9 cellular contexts compared by ENCODE assay signal in the genomic region with DNA sequence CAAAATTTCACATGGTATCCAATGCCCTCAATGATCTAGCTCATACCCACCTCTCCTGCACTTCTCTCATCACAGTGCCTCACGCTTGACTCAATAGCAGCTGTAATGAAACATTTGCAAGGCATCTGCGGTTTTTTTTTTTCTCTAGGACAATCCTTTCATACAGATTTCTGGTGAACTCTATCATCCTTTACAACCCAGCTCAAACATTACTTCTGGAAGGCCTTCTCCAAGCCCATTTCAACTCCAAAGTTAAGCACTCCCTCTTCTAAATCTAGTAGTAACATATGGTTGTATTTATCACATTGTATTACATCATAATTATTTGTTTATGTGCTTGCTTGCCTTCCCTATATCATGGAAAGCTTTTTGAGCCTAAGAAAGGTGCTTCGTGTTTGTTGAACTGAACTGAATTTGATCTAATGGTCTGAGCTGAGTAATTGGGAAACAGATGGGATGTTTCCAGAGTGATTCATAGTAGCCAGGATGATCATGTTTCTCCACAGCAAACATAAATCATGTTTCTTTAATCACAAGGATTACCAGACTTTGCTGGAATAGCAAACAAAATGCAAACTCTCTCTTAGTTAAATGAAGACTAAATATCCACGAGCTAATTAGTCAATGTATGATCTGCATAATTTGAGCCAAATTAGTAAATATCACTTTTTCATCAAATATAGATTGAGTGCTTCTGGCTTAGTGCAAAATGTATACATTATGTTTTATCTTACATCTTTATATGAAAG. TPM values are rescaled to one million over a fixed set of nuclear protein-coding genes. Genes with fewer than 3 reads are reported as not detected.
DNase-seq lines count a peak whose midpoint lies in the region; ATAC-seq, FAIRE-seq and TF ChIP-seq lines count a peak whose summit lies in the region.
"Had no signal": no experiment of that assay in that cellular context is flagged by ENCODE, and none has a peak within 500 bp of the region (broad histone marks: within the 10 kb centered on the region; RNA-seq: fewer than 3 reads in every experiment).

No MANE protein-coding gene starts in this region.

- DNase-seq in HFF-Myc (ENCODE audit: extremely low read depth, low read depth) (peak; percentile 97), NCI-H82 (lab: John Stamatoyannopoulos, UW) (peak; percentile 84), endothelial cell of umbilical vein (ENCODE audit: low read depth, low spot score) (peak; percentile 93), HUDEP-2 (lab: John Stamatoyannopoulos, UW; ENCODE audit: unreplicated experiment in 76 of 76) (no peak)
- DNase-seq in activated T-cell treated with anti-CD3 and anti-CD28 coated beads, Interleukin-2, amount 50 U/mL, for 24 hours = no peak

- no peak for TF ChIP-seq POLR2A in endothelial cell of umbilical vein (IDR thresholded peaks at IDR 0.05; ENCODE audit: low read depth, low read length)

- no peak for TF ChIP-seq CTCF in HFF-Myc (IDR thresholded peaks at IDR 0.05; ENCODE audit: low read depth, low read length, missing control alignments)
- TF ChIP-seq CTCF in endothelial cell of umbilical vein (IDR thresholded peaks at IDR 0.05; ENCODE audit: extremely low read depth in 1 of 2, insufficient read depth in 1 of 2, low read depth in 1 of 2, low read length in 2 of 2) = no peak

- H3K27me3 ChIP-seq in endothelial cell of umbilical vein (ENCODE audit: control insufficient read depth in 2 of 2, insufficient read depth in 2 of 2, low read length in 2 of 2) (no peaks in the 10 kb centered on the region), skeletal muscle satellite cell (ENCODE audit: control insufficient read depth, insufficient read depth, low read length) (no peaks in the 10 kb centered on the region)

- intact Hi-C loops in endothelial cell of umbilical vein (cut with micrococcal nuclease) = no loop called here

- BruUV-seq in endothelial cell of umbilical vein (replicated peaks; lab: Mats Ljungman, UMichigan) = no TSS peak

- H3K9me3 Mint-ChIP-seq in activated T-cell treated with anti-CD3 and anti-CD28 coated beads, Interleukin-2, amount 50 U/mL, for 24 hours = no peaks in the 10 kb centered on the region

- no peaks in the 10 kb centered on the region for H3K79me2 ChIP-seq in endothelial cell of umbilical vein (ENCODE audit: control insufficient read depth, insufficient read depth, low read length)

- peak; percentile 80 for FAIRE-seq in endothelial cell of umbilical vein (lab: Jason Lieb, UNC)
- FAIRE-seq: frontal cortex had no signal

- peak overlapping the region; percentile 80 for H3K27ac ChIP-seq in endothelial cell of umbilical vein (ENCODE audit: insufficient read depth, low read depth, low read length)

- peaks cover 2% of the 10 kb centered on the region for H3K9me1 ChIP-seq in endothelial cell of umbilical vein (replicated peaks; ENCODE audit: control insufficient read depth, extremely low read depth, insufficient read depth, low read length)

- H3K36me3 ChIP-seq in endothelial cell of umbilical vein (ENCODE audit: control insufficient read depth in 2 of 2, extremely low read depth in 1 of 2, insufficient read depth in 2 of 2, low read length in 2 of 2) = no peaks in the 10 kb centered on the region
- no peaks in the 10 kb centered on the region for H3K36me3 ChIP-seq in skeletal muscle satellite cell (ENCODE audit: insufficient read depth, low read length)

- H3K4me1 Mint-ChIP-seq in activated T-cell treated with anti-CD3 and anti-CD28 coated beads, Interleukin-2, amount 50 U/mL, for 24 hours (ENCODE audit: low read depth) = no peaks in the 10 kb centered on the region

- CTCF ChIA-PET in endothelial cell of umbilical vein (lab: Charles Lee) = interaction anchor here (0.9 to 3.8 kb wide), 10 partner anchors 8 to 1118 kb away, joined by 3 to 40 read pairs (median 4); partner anchors contain the start of gene CFL2

- H3K4me3 ChIP-seq in HFF-Myc (replicated peaks; ENCODE audit: low read depth, low read length) (no peak overlapping the region), endothelial cell of umbilical vein (replicated peaks in 1 of 3; ENCODE audit: insufficient read depth in 1 of 3, low read depth in 1 of 3, low read length in 3 of 3) (no peak overlapping the region), skeletal muscle satellite cell (ENCODE audit: low read length) (peak overlapping the region; percentile 52)

- peak overlapping the region; percentile 19 for H3K9ac ChIP-seq in endothelial cell of umbilical vein (replicated peaks; ENCODE audit: extremely low read depth, insufficient read depth, low read length)
- peak overlapping the region; percentile 61 for H3K9ac ChIP-seq in skeletal muscle satellite cell (ENCODE audit: low read depth, low read length)

- no peaks in the 10 kb centered on the region for H3K27me3 Mint-ChIP-seq in activated T-cell treated with anti-CD3 and anti-CD28 coated beads, Interleukin-2, amount 50 U/mL, for 24 hours

- dilution Hi-C loops in endothelial cell of umbilical vein (cut with MboI; ENCODE audit: extremely low pct_ligation_motif_present, low sequenced_read_pairs) = no loop called here

- POLR2A ChIA-PET in endothelial cell of umbilical vein (lab: Charles Lee) = interaction anchor here (0.9 to 1.0 kb wide), 2 partner anchors 15 to 81 kb away, joined by 3 to 10 read pairs; partner anchors contain the start of gene CFL2

- ATAC-seq in HG03280 (IDR thresholded peaks at IDR 0.05; ENCODE audit: unreplicated experiment) (no peak), GM21717 (IDR thresholded peaks at IDR 0.05; ENCODE audit: unreplicated experiment) (no peak)

- no peak overlapping the region for H3K4me3 Mint-ChIP-seq in activated T-cell treated with anti-CD3 and anti-CD28 coated beads, Interleukin-2, amount 50 U/mL, for 24 hours

- no peak overlapping the region for H3K27ac Mint-ChIP-seq in activated T-cell treated with anti-CD3 and anti-CD28 coated beads, Interleukin-2, amount 50 U/mL, for 24 hours

- peak overlapping the region; percentile 84 for H2AFZ ChIP-seq in endothelial cell of umbilical vein (ENCODE audit: low read depth, low read length)

- peaks cover 19% of the 10 kb centered on the region for H3K4me1 ChIP-seq in endothelial cell of umbilical vein (ENCODE audit: control insufficient read depth, extremely low read depth, insufficient read depth, low read length)
- H3K4me1 ChIP-seq in skeletal muscle satellite cell (ENCODE audit: control insufficient read depth, insufficient read depth, low read length) = peaks cover 20% of the 10 kb centered on the region

- H3K4me2 ChIP-seq in endothelial cell of umbilical vein (ENCODE audit: insufficient read depth, low read length) (peak overlapping the region; percentile 71), skeletal muscle satellite cell (ENCODE audit: low read length) (peak overlapping the region; percentile 78)

- H3K9me3 ChIP-seq in endothelial cell of umbilical vein (replicated peaks; ENCODE audit: control insufficient read depth, insufficient read depth, low read length) = no peaks in the 10 kb centered on the region
- no peaks in the 10 kb centered on the region for H3K9me3 ChIP-seq in skeletal muscle satellite cell (replicated peaks; ENCODE audit: low read length)

- no peaks in the 10 kb centered on the region for H4K20me1 ChIP-seq in endothelial cell of umbilical vein (replicated peaks; ENCODE audit: control insufficient read depth, extremely low read depth, insufficient read depth, low read length)

- H3K36me3 Mint-ChIP-seq in activated T-cell treated with anti-CD3 and anti-CD28 coated beads, Interleukin-2, amount 50 U/mL, for 24 hours (ENCODE audit: low read depth) = no peaks in the 10 kb centered on the region

TF ChIP-seq in endothelial cell of umbilical vein, 7 proteins besides CTCF, POLR2A, EP300 and RAD21:
- TF ChIP-seq JUN (IDR thresholded peaks at IDR 0.05; ENCODE audit: borderline replicate concordance, insufficient read depth, insufficient read length, low read depth) (peak; percentile 89), EZH2 (IDR thresholded peaks at IDR 0.05; ENCODE audit: borderline replicate concordance, low read depth, low read length, severe bottlenecking) (no peak), GATA2 (IDR thresholded peaks at IDR 0.05; ENCODE audit: insufficient read depth, insufficient read length, low read depth, low read length) (peak; percentile 12), FOS (IDR thresholded peaks at IDR 0.05; ENCODE audit: borderline replicate concordance, insufficient read depth, low read length) (peak; percentile 79)
- TF ChIP-seq, protein P1, sequence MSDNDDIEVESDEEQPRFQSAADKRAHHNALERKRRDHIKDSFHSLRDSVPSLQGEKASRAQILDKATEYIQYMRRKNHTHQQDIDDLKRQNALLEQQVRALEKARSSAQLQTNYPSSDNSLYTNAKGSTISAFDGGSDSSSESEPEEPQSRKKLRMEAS (IDR thresholded peaks at IDR 0.05; ENCODE audit: insufficient read depth, insufficient read length) = no peak

RNA-seq across cellular contexts. Expression of gene CFL2, which starts 14.3 kb away (rescaled TPM):
- total RNA-seq in endothelial cell of umbilical vein = 91.9 and 98.1 TPM in 2 replicates
- polyA plus RNA-seq in endothelial cell of umbilical vein = 34.4 and 42.8 TPM in 2 replicates
- 43.5 and 47.4 TPM in 2 replicates for polyA plus RNA-seq in endothelial cell of umbilical vein (2011; cell fraction: cytosol; rRNA removed)
- polyA plus RNA-seq in endothelial cell of umbilical vein (2011; cell fraction: nucleus; rRNA removed) = 25.4 and 33.5 TPM in 2 replicates
- 85.5 and 153 TPM in 2 replicates for polyA plus RNA-seq in endothelial cell of umbilical vein (2012)
- 43.4 and 56.7 TPM in 2 replicates for polyA minus RNA-seq in endothelial cell of umbilical vein
- polyA minus RNA-seq in endothelial cell of umbilical vein (2011; cell fraction: cytosol; rRNA and poly(A)+ RNA removed) = 36.5 TPM
- polyA minus RNA-seq in endothelial cell of umbilical vein (2011; cell fraction: nucleus; rRNA and poly(A)+ RNA removed) = 18.6 and 31.3 TPM in 2 replicates
- total RNA-seq in skeletal muscle satellite cell (2012; rRNA removed) = 70.3 and 89.2 TPM in 2 replicates

Comparison
In these comparisons a context has a peak if more than half of its experiments do, and no peak if none do; other contexts are left out.
1. DNase-seq: peak in HFF-Myc (single experiment), NCI-H82 (single experiment) and endothelial cell of umbilical vein (single experiment); none in activated T-cell treated with anti-CD3 and anti-CD28 coated beads, Interleukin-2, amount 50 U/mL, for 24 hours (single experiment) and HUDEP-2 (0 of 76).